ENCODE assay signal across 8 cellular contexts in the genomic region with DNA sequence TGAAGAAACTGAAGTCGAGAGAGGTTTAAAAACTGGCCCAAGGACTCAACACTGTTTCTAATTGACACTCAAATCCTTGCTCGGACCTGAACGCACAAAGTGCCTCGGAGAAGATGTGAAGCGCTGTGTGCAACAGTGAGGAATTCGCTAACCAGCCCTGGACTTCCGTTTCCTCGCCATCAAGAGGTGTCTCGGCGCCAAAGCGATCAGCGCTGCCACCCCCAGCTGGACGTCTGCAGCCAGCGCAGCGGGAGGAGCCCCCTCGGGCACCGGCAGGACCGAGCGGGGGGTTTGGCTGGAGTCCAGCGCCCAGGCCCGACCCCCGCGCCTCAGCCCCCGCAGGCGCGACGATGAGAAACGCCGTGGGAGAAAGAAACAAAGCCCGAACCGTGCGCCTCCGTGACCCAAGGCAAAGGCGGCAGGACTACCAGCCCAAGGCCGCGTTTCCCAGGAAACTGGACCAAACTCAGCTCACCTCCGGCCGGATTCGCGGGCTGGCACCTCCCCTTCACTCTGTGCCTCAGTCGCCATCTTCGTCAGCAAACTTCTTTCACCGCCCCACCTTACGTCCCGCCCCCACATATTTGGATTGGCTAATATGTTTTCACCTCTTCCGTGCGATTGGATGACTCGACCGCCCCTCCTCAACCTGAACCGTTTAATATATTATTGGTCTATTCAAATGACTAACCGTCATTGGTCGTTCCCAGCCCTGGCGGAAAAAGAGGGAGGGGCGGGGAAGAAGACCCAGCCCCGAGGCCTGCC. TPM values are rescaled to one million over a fixed set of nuclear protein-coding genes. Genes with fewer than 3 reads are reported as not detected.
DNase-seq lines count a peak whose midpoint lies in the region; ATAC-seq and TF ChIP-seq lines count a peak whose summit lies in the region.

A gene with protein sequence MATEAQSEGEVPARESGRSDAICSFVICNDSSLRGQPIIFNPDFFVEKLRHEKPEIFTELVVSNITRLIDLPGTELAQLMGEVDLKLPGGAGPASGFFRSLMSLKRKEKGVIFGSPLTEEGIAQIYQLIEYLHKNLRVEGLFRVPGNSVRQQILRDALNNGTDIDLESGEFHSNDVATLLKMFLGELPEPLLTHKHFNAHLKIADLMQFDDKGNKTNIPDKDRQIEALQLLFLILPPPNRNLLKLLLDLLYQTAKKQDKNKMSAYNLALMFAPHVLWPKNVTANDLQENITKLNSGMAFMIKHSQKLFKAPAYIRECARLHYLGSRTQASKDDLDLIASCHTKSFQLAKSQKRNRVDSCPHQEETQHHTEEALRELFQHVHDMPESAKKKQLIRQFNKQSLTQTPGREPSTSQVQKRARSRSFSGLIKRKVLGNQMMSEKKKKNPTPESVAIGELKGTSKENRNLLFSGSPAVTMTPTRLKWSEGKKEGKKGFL (minus strand): TSS at position 541 of the 765 bp plus-strand sequence. CDS start 10 bp downstream, at position 531.

- H3K27ac ChIP-seq in RWPE1 (peak within 1 kb of the TSS; percentile 99), fibroblast of lung (ENCODE audit: insufficient read depth, low read length) (peak within 1 kb of the TSS; percentile 91)
- peak within 1 kb of the TSS; percentile 83 for H3K27ac ChIP-seq in naive thymus-derived CD4-positive, alpha-beta T cell (ENCODE audit: low read depth, low read length)

- CTCF ChIA-PET in RWPE1 (lab: Yijun Ruan, JAX): interaction anchor here (0.6 to 1.5 kb wide), 6 partner anchors 13 to 114 kb away, joined by 3 to 12 read pairs (median 3); no protein-coding TSS in a partner anchor
- CTCF ChIA-PET in naive thymus-derived CD4-positive, alpha-beta T cell (lab: Charles Lee): interaction anchor here (0.7 to 1.6 kb wide), 4 partner anchors 14 to 109 kb away, joined by 3 to 5 read pairs (median 4); a partner anchor contains a TSS

- H3K4me1 Mint-ChIP-seq in activated T-helper 17 cell treated with anti-CD3 and anti-CD28 coated beads, Interleukin-2, amount 50 U/mL, for 72 hours: peaks cover 4% of the 10 kb centered on the region
- peaks cover 17 to 26% (median 24%) of the 10 kb centered on the region in 7 donors for H3K4me1 Mint-ChIP-seq in naive thymus-derived CD4-positive, alpha-beta T cell
- H3K4me1 Mint-ChIP-seq in stimulated activated naive B cell treated with anti-CD40 and anti-IgM and Interleukin-4, amounts not matched to agents 10 μg/mL and 1 μg/mL and 100 μg/mL, for 72 hours: peaks cover 6 to 23% of the 10 kb centered on the region in 2 donors

- peak; percentile 99 for DNase-seq in ELF-1 (ENCODE audit: low read depth, low spot score)
- peak; percentile 92 for DNase-seq in GOT3 (lab: John Stamatoyannopoulos, UW)
- DNase-seq in LNCaP clone FGC (ENCODE audit: low read depth): peak; percentile 98
- peak; percentile 100 for DNase-seq in RWPE1 (ENCODE audit: low spot score)
- peak; percentile 98 for DNase-seq in fibroblast of lung (ENCODE audit: low read depth in 2 of 2)
- peak; percentile 65 to 97 (median 95) for DNase-seq in naive thymus-derived CD4-positive, alpha-beta T cell
- peak; percentile 94 for DNase-seq in stimulated activated naive B cell treated with anti-CD40 and anti-IgM and Interleukin-4, amounts not matched to agents 10 μg/mL and 1 μg/mL and 100 μg/mL, for 72 hours

- ATAC-seq in activated T-helper 17 cell treated with anti-CD3 and anti-CD28 coated beads, Interleukin-2, amount 50 U/mL, for 72 hours (replicated peaks): peak; percentile 97
- ATAC-seq in naive thymus-derived CD4-positive, alpha-beta T cell: peak; percentile 100
- ATAC-seq in stimulated activated naive B cell treated with anti-CD40 and anti-IgM and Interleukin-4, amounts not matched to agents 10 μg/mL and 1 μg/mL and 100 μg/mL, for 72 hours (replicated peaks): peak; percentile 96 to 98

- peak within 1 kb of the TSS; percentile 67 for H3K27ac Mint-ChIP-seq in activated T-helper 17 cell treated with anti-CD3 and anti-CD28 coated beads, Interleukin-2, amount 50 U/mL, for 72 hours
- H3K27ac Mint-ChIP-seq in naive thymus-derived CD4-positive, alpha-beta T cell: peak within 1 kb of the TSS; percentile 32 to 98 (median 92)
- peak within 1 kb of the TSS; percentile 97 for H3K27ac Mint-ChIP-seq in stimulated activated naive B cell treated with anti-CD40 and anti-IgM and Interleukin-4, amounts not matched to agents 10 μg/mL and 1 μg/mL and 100 μg/mL, for 72 hours

- peak within 1 kb of the TSS; percentile 96 for H3K4me3 Mint-ChIP-seq in activated T-helper 17 cell treated with anti-CD3 and anti-CD28 coated beads, Interleukin-2, amount 50 U/mL, for 72 hours
- peak within 1 kb of the TSS; percentile 83 to 97 (median 95) for H3K4me3 Mint-ChIP-seq in naive thymus-derived CD4-positive, alpha-beta T cell
- H3K4me3 Mint-ChIP-seq in stimulated activated naive B cell treated with anti-CD40 and anti-IgM and Interleukin-4, amounts not matched to agents 10 μg/mL and 1 μg/mL and 100 μg/mL, for 72 hours: peak within 1 kb of the TSS; percentile 84 to 91

- H3K79me2 ChIP-seq in fibroblast of lung (ENCODE audit: control insufficient read depth, insufficient read depth, low read length): peaks cover 17% of the 10 kb centered on the region

- intact Hi-C loops in naive thymus-derived CD4-positive, alpha-beta T cell (cut with micrococcal nuclease): loop anchor here (1.0 to 2.0 kb wide), 11 partner anchors 13 to 395 kb away; a partner anchor contains a TSS

- H3K9ac ChIP-seq in fibroblast of lung (ENCODE audit: insufficient read depth, low read length): peak within 1 kb of the TSS; percentile 82

- H3K4me1 ChIP-seq in fibroblast of lung (ENCODE audit: control insufficient read depth, extremely low read depth, insufficient read depth, low read length): no peaks in the 10 kb centered on the region
- H3K4me1 ChIP-seq in naive thymus-derived CD4-positive, alpha-beta T cell (ENCODE audit: control insufficient read depth in 2 of 2, insufficient read depth in 2 of 2, low read length in 2 of 2): peaks cover 4 to 8% of the 10 kb centered on the region in 2 donors

- H3K36me3 ChIP-seq in fibroblast of lung (ENCODE audit: control insufficient read depth, insufficient read depth, low read length): no peaks in the 10 kb centered on the region
- H3K36me3 ChIP-seq in naive thymus-derived CD4-positive, alpha-beta T cell (ENCODE audit: control insufficient read depth in 2 of 3, insufficient read depth in 3 of 3, low read length in 3 of 3): peaks cover 0 to 5% (median 0%) of the 10 kb centered on the region in 3 experiments

- no peaks in the 10 kb centered on the region for H4K20me1 ChIP-seq in fibroblast of lung (ENCODE audit: control insufficient read depth, extremely low read depth, insufficient read depth, low read length)

- H3K27me3 ChIP-seq in fibroblast of lung (ENCODE audit: control insufficient read depth, insufficient read depth, low read length): no peaks in the 10 kb centered on the region
- H3K27me3 ChIP-seq in naive thymus-derived CD4-positive, alpha-beta T cell (ENCODE audit: control insufficient read depth in 2 of 2, insufficient read depth in 2 of 2, low read length in 2 of 2): no peaks in the 10 kb centered on the region

- H3K9me3 Mint-ChIP-seq in activated T-helper 17 cell treated with anti-CD3 and anti-CD28 coated beads, Interleukin-2, amount 50 U/mL, for 72 hours: no peaks in the 10 kb centered on the region
- peaks cover 0 to 2% (median 0%) of the 10 kb centered on the region in 11 donors for H3K9me3 Mint-ChIP-seq in naive thymus-derived CD4-positive, alpha-beta T cell
- H3K9me3 Mint-ChIP-seq in stimulated activated naive B cell treated with anti-CD40 and anti-IgM and Interleukin-4, amounts not matched to agents 10 μg/mL and 1 μg/mL and 100 μg/mL, for 72 hours: no peaks in the 10 kb centered on the region

- POLR2A ChIA-PET in RWPE1 (lab: Yijun Ruan, JAX; ENCODE audit: low non-redundant PET): interaction anchor here (0.6 kb wide), 1 partner anchor 27 kb away, joined by 3 read pairs; a partner anchor contains a TSS
- POLR2A ChIA-PET in naive thymus-derived CD4-positive, alpha-beta T cell (lab: Charles Lee): interaction anchor here (0.6 to 4.1 kb wide), 4 partner anchors 28 to 128 kb away, joined by 3 to 22 read pairs (median 8); a partner anchor contains a TSS

- H3K36me3 Mint-ChIP-seq in activated T-helper 17 cell treated with anti-CD3 and anti-CD28 coated beads, Interleukin-2, amount 50 U/mL, for 72 hours (ENCODE audit: low read depth): peaks cover 7% of the 10 kb centered on the region
- peaks cover 0 to 3% (median under 1%) of the 10 kb centered on the region in 5 donors for H3K36me3 Mint-ChIP-seq in naive thymus-derived CD4-positive, alpha-beta T cell
- H3K36me3 Mint-ChIP-seq in stimulated activated naive B cell treated with anti-CD40 and anti-IgM and Interleukin-4, amounts not matched to agents 10 μg/mL and 1 μg/mL and 100 μg/mL, for 72 hours: peaks cover 0 to 3% of the 10 kb centered on the region in 2 donors

- peak within 1 kb of the TSS; percentile 72 for H2AFZ ChIP-seq in fibroblast of lung (ENCODE audit: low read length)

- no peaks in the 10 kb centered on the region for H3K27me3 Mint-ChIP-seq in activated T-helper 17 cell treated with anti-CD3 and anti-CD28 coated beads, Interleukin-2, amount 50 U/mL, for 72 hours
- H3K27me3 Mint-ChIP-seq in naive thymus-derived CD4-positive, alpha-beta T cell: peaks cover 0 to 4% (median 0%) of the 10 kb centered on the region in 5 donors
- peaks cover 0 to 5% of the 10 kb centered on the region in 2 donors for H3K27me3 Mint-ChIP-seq in stimulated activated naive B cell treated with anti-CD40 and anti-IgM and Interleukin-4, amounts not matched to agents 10 μg/mL and 1 μg/mL and 100 μg/mL, for 72 hours

- TF ChIP-seq CTCF in LNCaP clone FGC (IDR thresholded peaks at IDR 0.05; ENCODE audit: control insufficient read depth, extremely low read depth, insufficient read depth) (0 out of 2 replicates have a peak, but pooled peaks have one; percentile 17), RWPE1 (conservative IDR thresholded peaks at IDR 0.05; ENCODE audit: low read depth) (peak; percentile 47; the same call in 1 of the 2 replicates), fibroblast of lung (conservative IDR thresholded peaks at IDR 0.05 in 1 of 2, IDR thresholded peaks at IDR 0.05 in 1 of 2; ENCODE audit: low read depth in 1 of 2, low read length in 2 of 2) (peak in 1 of 2 donors; percentile 19)

- no peaks in the 10 kb centered on the region for H3K9me3 ChIP-seq in fibroblast of lung (ENCODE audit: control insufficient read depth, insufficient read depth, low read depth, low read length)
- H3K9me3 ChIP-seq in naive thymus-derived CD4-positive, alpha-beta T cell (ENCODE audit: control insufficient read depth in 2 of 3, low read length in 3 of 3): no peaks in the 10 kb centered on the region

- peak within 1 kb of the TSS; percentile 73 for H3K4me2 ChIP-seq in fibroblast of lung (ENCODE audit: extremely low read depth, insufficient read depth, low read length)

- H3K4me3 ChIP-seq in LNCaP clone FGC (ENCODE audit: low read depth, low read length) (peak within 1 kb of the TSS; percentile 83), fibroblast of lung (replicated peaks in 1 of 4; ENCODE audit: control extremely low read depth in 1 of 4, insufficient read depth in 1 of 4, low read depth in 3 of 4, low read length in 4 of 4) (peak within 1 kb of the TSS; percentile 59 to 71 (median 71))
- peak within 1 kb of the TSS; percentile 88 for H3K4me3 ChIP-seq in naive thymus-derived CD4-positive, alpha-beta T cell (ENCODE audit: low read length)

RNA-seq across cellular contexts. Expression of the gene that starts here (rescaled TPM):
- total RNA-seq in activated T-helper 17 cell treated with anti-CD3 and anti-CD28 coated beads, Interleukin-2, amount 50 U/mL, for 72 hours: 10 to 100 TPM; 44.6 to 46.4 TPM
- total RNA-seq in fibroblast of lung: 4.6 and 7.4 TPM in 2 replicates
- 5.6 and 9.0 TPM in 2 replicates for polyA plus RNA-seq in fibroblast of lung
- 3.2 and 7.3 TPM in 2 replicates for polyA plus RNA-seq in fibroblast of lung (2012)
- polyA minus RNA-seq in fibroblast of lung (ENCODE audit: low replicate concordance): 3.6 and 9.7 TPM in 2 replicates
- 10 to 100 TPM; 12.8 to 40.1 (median 16.1) TPM for total RNA-seq in naive thymus-derived CD4-positive, alpha-beta T cell
- 1 to 10 TPM; 5.7 to 6.5 TPM for polyA plus RNA-seq in naive thymus-derived CD4-positive, alpha-beta T cell

Comparison
In these comparisons a context has a peak if more than half of its experiments do, and no peak if none do; other contexts are left out.
1. Peak in every context shown above with its lines: DNase-seq, ATAC-seq, H3K4me3 ChIP-seq and H3K27ac ChIP-seq.